ENCODE assay signal across 1 cellular context in the genomic region with DNA sequence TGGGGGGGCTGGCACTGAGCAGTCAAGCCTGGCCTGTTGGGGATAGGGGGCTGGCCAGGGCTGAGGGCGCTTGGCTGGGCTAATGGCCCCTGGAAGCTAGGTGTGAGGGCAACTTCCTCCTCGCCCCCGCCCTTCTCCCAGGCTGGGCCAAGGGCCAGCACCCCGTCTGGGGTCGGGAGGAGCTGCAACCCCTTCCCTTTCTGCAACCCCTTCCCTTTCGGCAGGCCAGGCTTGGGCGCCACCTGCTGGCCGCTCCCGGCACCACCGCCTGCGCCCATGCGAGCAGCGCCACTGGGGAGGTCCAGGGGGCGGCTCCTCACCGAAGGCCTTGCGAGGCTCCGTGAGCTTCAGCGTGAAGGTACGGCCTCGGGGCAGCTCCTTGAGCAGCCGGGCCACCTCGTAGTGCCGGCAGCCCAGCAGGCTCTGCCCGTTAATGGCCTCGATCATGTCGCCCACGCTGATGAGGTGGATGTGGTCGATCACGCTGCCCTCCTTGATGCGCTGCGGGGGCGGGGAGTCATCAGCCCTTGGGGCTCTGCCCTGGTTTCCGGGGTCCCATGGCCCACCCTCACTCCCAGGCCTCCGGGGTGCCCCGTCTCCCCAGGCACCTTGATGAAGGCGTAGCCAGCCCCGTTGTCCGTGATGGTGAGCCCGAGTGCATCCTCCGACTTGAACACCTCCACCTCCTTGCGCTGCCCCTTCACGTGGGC.
A peak's percentile ranks its signal among the peaks of the same experiment; 100 is the strongest.
TF ChIP-seq lines count a peak whose summit lies in the region.

No MANE protein-coding gene starts in this region.

TF ChIP-seq in K562, 482 proteins besides CTCF, POLR2A, EP300 and RAD21 (continued from another document and continues in another):
- TF ChIP-seq GATAD2B (IDR thresholded peaks at IDR 0.05; ENCODE audit: borderline replicate concordance) (peak; percentile 45; the same call in 1 of the 2 replicates), CCNT2 (IDR thresholded peaks at IDR 0.05; ENCODE audit: borderline replicate concordance, extremely low read depth, insufficient read length, low read depth, low read length) (peak; percentile 34), GABPB2 (CRISPR knock-in tag; conservative IDR thresholded peaks at IDR 0.05) (no peak), ZNF507 (tag; conservative IDR thresholded peaks at IDR 0.05) (no peak), KAT2B (IDR thresholded peaks at IDR 0.05; ENCODE audit: low read depth, low read length) (peak; percentile 66), YY1 (IDR thresholded peaks at IDR 0.05; ENCODE audit: borderline replicate concordance in 1 of 3, control insufficient read depth in 1 of 3, extremely low read depth in 1 of 3, insufficient read depth in 3 of 3, insufficient read length in 1 of 3, insufficient replicate concordance in 2 of 3, low read depth in 1 of 3, low read length in 2 of 3) (peak in 2 of 3 experiments; percentile 30 to 53), AFF4 (CRISPR knock-in tag; IDR thresholded peaks at IDR 0.05) (no peak), SREBF2 (CRISPR knock-in tag; IDR thresholded peaks at IDR 0.05) (no peak), ZNF197 (CRISPR knock-in tag; IDR thresholded peaks at IDR 0.05; ENCODE audit: low read depth) (no peak), SRF (CRISPR knock-in tag; IDR thresholded peaks at IDR 0.05) (no peak), FOXA3 (CRISPR knock-in tag; conservative IDR thresholded peaks at IDR 0.05 in 1 of 2, IDR thresholded peaks at IDR 0.05 in 1 of 2) (no peak), L3MBTL2 (IDR thresholded peaks at IDR 0.05) (peak; percentile 46), TAF9B (IDR thresholded peaks at IDR 0.05; ENCODE audit: partially characterized antibody) (no peak), NFE2L1 (tag; IDR thresholded peaks at IDR 0.05; ENCODE audit: borderline replicate concordance, low read depth) (no peak), POU5F1 (IDR thresholded peaks at IDR 0.05; ENCODE audit: borderline replicate concordance, low read depth, low read length, partially characterized antibody) (no peak), ZBTB7A (IDR thresholded peaks at IDR 0.05; ENCODE audit: borderline replicate concordance, control insufficient read depth, low read depth, low read length) (peak; percentile 99), KDM2B (CRISPR knock-in tag; IDR thresholded peaks at IDR 0.05) (no peak), ZC3H8 (IDR thresholded peaks at IDR 0.05) (no peak), HDAC8 (tag; IDR thresholded peaks at IDR 0.05) (no peak), SAP30 (IDR thresholded peaks at IDR 0.05; ENCODE audit: borderline replicate concordance, insufficient read depth, low read depth, low read length, poor library complexity, severe bottlenecking) (no peak), SRSF3 (IDR thresholded peaks at IDR 0.05; ENCODE audit: insufficient read depth, low read length) (no peak), ZSCAN32 (CRISPR knock-in tag; IDR thresholded peaks at IDR 0.05) (no peak), ZNF740 (CRISPR knock-in tag; IDR thresholded peaks at IDR 0.05) (peak; percentile 86), ZNF740 (tag; IDR thresholded peaks at IDR 0.05) (0 out of 4 replicates have a peak, but pooled peaks of 1 of the 2 experiments have one; percentile 31), ZZZ3 (IDR thresholded peaks at IDR 0.05) (no peak), ZC3H4 (CRISPR knock-in tag; IDR thresholded peaks at IDR 0.05; ENCODE audit: borderline replicate concordance) (no peak), MBD2 (IDR thresholded peaks at IDR 0.05; ENCODE audit: borderline replicate concordance, low read depth) (no peak), ZNF699 (CRISPR knock-in tag; IDR thresholded peaks at IDR 0.05; ENCODE audit: insufficient replicate concordance) (no peak), NCOA2 (IDR thresholded peaks at IDR 0.05; ENCODE audit: partially characterized antibody in 2 of 2) (no peak), HES1 (IDR thresholded peaks at IDR 0.05; ENCODE audit: low read depth) (no peak), GTF2A2 (tag; IDR thresholded peaks at IDR 0.05) (no peak)
- TF ChIP-seq, protein P1, sequence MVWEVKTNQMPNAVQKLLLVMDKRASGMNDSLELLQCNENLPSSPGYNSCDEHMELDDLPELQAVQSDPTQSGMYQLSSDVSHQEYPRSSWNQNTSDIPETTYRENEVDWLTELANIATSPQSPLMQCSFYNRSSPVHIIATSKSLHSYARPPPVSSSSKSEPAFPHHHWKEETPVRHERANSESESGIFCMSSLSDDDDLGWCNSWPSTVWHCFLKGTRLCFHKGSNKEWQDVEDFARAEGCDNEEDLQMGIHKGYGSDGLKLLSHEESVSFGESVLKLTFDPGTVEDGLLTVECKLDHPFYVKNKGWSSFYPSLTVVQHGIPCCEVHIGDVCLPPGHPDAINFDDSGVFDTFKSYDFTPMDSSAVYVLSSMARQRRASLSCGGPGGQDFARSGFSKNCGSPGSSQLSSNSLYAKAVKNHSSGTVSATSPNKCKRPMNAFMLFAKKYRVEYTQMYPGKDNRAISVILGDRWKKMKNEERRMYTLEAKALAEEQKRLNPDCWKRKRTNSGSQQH (CRISPR knock-in tag; IDR thresholded peaks at IDR 0.05): no peak
- TF ChIP-seq, protein P2, sequence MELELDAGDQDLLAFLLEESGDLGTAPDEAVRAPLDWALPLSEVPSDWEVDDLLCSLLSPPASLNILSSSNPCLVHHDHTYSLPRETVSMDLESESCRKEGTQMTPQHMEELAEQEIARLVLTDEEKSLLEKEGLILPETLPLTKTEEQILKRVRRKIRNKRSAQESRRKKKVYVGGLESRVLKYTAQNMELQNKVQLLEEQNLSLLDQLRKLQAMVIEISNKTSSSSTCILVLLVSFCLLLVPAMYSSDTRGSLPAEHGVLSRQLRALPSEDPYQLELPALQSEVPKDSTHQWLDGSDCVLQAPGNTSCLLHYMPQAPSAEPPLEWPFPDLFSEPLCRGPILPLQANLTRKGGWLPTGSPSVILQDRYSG (tag; conservative IDR thresholded peaks at IDR 0.05; ENCODE audit: low read depth): no peak
- TF ChIP-seq, protein P3, sequence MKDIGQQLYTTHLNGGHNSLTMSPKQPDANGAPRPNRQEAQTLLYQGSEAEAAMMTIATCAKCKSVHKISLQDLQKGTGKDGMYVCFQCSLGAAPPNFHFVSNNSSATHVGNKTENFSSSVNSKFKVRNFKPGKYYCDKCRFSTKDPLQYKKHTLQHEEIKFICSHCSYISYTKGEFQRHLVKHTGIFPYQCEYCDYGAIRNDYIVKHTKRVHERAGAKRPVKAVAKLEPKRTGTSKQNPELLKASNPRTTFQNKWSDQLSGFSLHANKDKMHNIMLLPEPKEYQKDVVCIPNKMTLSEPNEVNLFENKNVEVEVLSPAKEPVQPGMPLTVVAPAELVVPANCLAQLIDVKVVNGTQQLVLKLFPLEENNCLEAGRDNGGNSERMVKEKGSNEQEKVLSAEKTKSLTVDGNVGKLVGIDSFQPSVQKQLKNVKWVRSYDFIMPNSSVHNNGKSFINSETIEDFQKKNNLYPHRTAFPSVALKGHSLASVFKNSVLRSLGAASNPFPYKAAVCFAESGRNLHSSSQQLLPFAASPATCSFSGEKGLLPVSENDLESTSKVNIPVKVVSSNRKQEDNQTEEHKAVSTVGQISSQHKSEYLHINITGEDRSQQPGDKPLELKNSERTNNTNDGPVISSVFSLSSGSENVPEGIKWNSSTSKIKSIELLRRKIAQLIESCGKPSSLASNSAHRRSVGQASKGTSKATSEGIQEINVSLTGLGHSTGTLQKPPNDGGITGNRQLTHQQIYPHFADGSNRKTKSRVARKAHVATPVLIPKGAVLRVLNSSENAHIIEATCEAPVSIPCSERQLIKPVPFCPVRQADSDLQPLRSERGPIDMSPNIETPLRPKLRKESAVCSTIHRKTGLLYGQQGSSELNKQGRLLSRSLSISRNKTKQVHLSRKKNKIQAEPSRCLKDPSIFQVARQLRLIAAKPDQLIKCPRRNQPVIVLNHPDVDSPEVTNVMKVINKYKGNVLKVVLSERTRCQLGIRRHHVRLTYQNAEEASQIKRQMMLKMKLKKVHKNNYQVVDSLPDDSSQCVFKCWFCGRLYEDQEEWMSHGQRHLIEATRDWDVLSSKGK (CRISPR knock-in tag; IDR thresholded peaks at IDR 0.05): no peak
- TF ChIP-seq, protein P4, sequence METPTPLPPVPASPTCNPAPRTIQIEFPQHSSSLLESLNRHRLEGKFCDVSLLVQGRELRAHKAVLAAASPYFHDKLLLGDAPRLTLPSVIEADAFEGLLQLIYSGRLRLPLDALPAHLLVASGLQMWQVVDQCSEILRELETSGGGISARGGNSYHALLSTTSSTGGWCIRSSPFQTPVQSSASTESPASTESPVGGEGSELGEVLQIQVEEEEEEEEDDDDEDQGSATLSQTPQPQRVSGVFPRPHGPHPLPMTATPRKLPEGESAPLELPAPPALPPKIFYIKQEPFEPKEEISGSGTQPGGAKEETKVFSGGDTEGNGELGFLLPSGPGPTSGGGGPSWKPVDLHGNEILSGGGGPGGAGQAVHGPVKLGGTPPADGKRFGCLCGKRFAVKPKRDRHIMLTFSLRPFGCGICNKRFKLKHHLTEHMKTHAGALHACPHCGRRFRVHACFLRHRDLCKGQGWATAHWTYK (CRISPR knock-in tag; IDR thresholded peaks at IDR 0.05): 0 out of 2 replicates have a peak, but pooled peaks have one; percentile 57
- TF ChIP-seq, protein P5, sequence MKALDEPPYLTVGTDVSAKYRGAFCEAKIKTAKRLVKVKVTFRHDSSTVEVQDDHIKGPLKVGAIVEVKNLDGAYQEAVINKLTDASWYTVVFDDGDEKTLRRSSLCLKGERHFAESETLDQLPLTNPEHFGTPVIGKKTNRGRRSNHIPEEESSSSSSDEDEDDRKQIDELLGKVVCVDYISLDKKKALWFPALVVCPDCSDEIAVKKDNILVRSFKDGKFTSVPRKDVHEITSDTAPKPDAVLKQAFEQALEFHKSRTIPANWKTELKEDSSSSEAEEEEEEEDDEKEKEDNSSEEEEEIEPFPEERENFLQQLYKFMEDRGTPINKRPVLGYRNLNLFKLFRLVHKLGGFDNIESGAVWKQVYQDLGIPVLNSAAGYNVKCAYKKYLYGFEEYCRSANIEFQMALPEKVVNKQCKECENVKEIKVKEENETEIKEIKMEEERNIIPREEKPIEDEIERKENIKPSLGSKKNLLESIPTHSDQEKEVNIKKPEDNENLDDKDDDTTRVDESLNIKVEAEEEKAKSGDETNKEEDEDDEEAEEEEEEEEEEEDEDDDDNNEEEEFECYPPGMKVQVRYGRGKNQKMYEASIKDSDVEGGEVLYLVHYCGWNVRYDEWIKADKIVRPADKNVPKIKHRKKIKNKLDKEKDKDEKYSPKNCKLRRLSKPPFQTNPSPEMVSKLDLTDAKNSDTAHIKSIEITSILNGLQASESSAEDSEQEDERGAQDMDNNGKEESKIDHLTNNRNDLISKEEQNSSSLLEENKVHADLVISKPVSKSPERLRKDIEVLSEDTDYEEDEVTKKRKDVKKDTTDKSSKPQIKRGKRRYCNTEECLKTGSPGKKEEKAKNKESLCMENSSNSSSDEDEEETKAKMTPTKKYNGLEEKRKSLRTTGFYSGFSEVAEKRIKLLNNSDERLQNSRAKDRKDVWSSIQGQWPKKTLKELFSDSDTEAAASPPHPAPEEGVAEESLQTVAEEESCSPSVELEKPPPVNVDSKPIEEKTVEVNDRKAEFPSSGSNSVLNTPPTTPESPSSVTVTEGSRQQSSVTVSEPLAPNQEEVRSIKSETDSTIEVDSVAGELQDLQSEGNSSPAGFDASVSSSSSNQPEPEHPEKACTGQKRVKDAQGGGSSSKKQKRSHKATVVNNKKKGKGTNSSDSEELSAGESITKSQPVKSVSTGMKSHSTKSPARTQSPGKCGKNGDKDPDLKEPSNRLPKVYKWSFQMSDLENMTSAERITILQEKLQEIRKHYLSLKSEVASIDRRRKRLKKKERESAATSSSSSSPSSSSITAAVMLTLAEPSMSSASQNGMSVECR (CRISPR knock-in tag; IDR thresholded peaks at IDR 0.05): no peak
- TF ChIP-seq, protein P6, sequence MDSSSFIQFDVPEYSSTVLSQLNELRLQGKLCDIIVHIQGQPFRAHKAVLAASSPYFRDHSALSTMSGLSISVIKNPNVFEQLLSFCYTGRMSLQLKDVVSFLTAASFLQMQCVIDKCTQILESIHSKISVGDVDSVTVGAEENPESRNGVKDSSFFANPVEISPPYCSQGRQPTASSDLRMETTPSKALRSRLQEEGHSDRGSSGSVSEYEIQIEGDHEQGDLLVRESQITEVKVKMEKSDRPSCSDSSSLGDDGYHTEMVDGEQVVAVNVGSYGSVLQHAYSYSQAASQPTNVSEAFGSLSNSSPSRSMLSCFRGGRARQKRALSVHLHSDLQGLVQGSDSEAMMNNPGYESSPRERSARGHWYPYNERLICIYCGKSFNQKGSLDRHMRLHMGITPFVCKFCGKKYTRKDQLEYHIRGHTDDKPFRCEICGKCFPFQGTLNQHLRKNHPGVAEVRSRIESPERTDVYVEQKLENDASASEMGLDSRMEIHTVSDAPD (CRISPR knock-in tag; IDR thresholded peaks at IDR 0.05): no peak
